Comparison of ENCODE assay signal across 8 cellular contexts in the genomic region with DNA sequence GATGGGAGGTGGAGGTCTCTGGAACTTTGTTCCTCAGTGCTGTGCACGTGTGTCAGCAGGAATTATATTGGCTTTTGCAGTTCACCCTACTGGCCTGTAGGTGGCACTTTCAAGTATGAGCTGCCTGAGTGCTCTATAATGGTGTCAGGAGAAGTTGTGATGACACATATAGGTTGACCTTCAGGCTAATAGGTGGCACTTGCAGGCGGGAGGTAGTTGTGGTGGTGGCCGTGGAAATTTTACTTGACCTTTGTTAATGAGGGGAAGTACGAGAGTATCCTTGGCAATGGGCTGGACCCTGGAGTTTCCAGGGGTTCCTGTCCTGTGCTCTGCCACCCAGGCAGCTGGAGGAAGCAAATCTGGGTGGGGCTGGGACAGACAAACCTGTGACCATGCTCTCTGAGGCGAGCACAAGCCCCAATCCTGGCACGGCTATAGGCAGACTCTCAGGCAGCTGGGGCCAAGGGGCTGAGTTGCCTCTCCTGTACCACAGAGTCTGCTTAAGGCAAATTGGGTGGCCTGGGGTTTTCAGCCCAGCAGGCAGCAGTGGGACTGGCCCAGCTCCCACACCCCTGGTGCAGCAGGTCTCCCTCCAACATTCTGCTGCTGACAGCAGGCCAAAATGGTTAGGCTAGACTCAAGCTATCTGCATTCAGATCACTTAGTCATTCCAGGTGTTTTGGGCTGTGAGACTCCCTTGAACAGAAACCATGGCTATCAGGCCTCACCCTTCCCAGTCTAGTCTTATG.
DNase-seq lines count a peak whose midpoint lies in the region; ATAC-seq and TF ChIP-seq lines count a peak whose summit lies in the region.

No MANE protein-coding gene starts in this region.

- no peaks in the 10 kb centered on the region for H3K27me3 ChIP-seq in sigmoid colon

- no peaks in the 10 kb centered on the region for H3K36me3 Mint-ChIP-seq in activated CD4-positive, alpha-beta T cell treated with anti-CD3 and anti-CD28 coated beads, Interleukin-2, amount 10 ng/mL, durations not matched to agents 24 days and 14 days (ENCODE audit: low read depth)

- ATAC-seq in GM18498 (IDR thresholded peaks at IDR 0.05; ENCODE audit: unreplicated experiment) (peak; percentile 94), HG02678 (IDR thresholded peaks at IDR 0.05; ENCODE audit: unreplicated experiment) (peak; percentile 86)

- DNase-seq in AG10803 (ENCODE audit: low read depth) (peak; percentile 19), MV-4-11 (lab: John Stamatoyannopoulos, UW) (peak; percentile 56), fibroblast of pulmonary artery (ENCODE audit: low read depth) (peak; percentile 46), sigmoid colon (no peak), NCI-H187 treated with DMSO at 0.1 percent for 48 hours (lab: John Stamatoyannopoulos, UW) (no peak)
- peak; percentile 73 for DNase-seq in activated CD4-positive, alpha-beta T cell treated with anti-CD3 and anti-CD28 coated beads, Interleukin-2, amount 10 ng/mL, durations not matched to agents 24 days and 14 days

- H3K4me1 ChIP-seq in sigmoid colon = peaks cover 0 to 11% (median 7%) of the 10 kb centered on the region in 4 donors

- H3K9me3 ChIP-seq in sigmoid colon = no peaks in the 10 kb centered on the region

- peaks cover 6% of the 10 kb centered on the region for H3K4me1 Mint-ChIP-seq in activated CD4-positive, alpha-beta T cell treated with anti-CD3 and anti-CD28 coated beads, Interleukin-2, amount 10 ng/mL, durations not matched to agents 24 days and 14 days

- H3K9me3 Mint-ChIP-seq in activated CD4-positive, alpha-beta T cell treated with anti-CD3 and anti-CD28 coated beads, Interleukin-2, amount 10 ng/mL, durations not matched to agents 24 days and 14 days = peaks cover 7% of the 10 kb centered on the region

- 61 to 78% methylated on average over 6 of the region's 6 CpGs for WGBS in sigmoid colon, 2 donors

- no peak overlapping the region for H3K27ac ChIP-seq in sigmoid colon

- no peak overlapping the region for H3K4me3 Mint-ChIP-seq in activated CD4-positive, alpha-beta T cell treated with anti-CD3 and anti-CD28 coated beads, Interleukin-2, amount 10 ng/mL, durations not matched to agents 24 days and 14 days

- H3K27me3 Mint-ChIP-seq in activated CD4-positive, alpha-beta T cell treated with anti-CD3 and anti-CD28 coated beads, Interleukin-2, amount 10 ng/mL, durations not matched to agents 24 days and 14 days = peaks cover 6% of the 10 kb centered on the region

- no peak for TF ChIP-seq POLR2A in sigmoid colon (IDR thresholded peaks at IDR 0.05)

- H3K27ac Mint-ChIP-seq in activated CD4-positive, alpha-beta T cell treated with anti-CD3 and anti-CD28 coated beads, Interleukin-2, amount 10 ng/mL, durations not matched to agents 24 days and 14 days = no peak overlapping the region

- intact Hi-C loops in activated CD4-positive, alpha-beta T cell treated with anti-CD3 and anti-CD28 coated beads, Interleukin-2, amount 10 ng/mL, durations not matched to agents 24 days and 14 days (cut with micrococcal nuclease) = no loop called here
- intact Hi-C loops in sigmoid colon (cut with DNase I) = no loop called here

- no peak overlapping the region for H3K4me3 ChIP-seq in AG10803 (ENCODE audit: low read length)
- H3K4me3 ChIP-seq in fibroblast of pulmonary artery (replicated peaks; ENCODE audit: low read depth, low read length) = no peak overlapping the region
- no peak overlapping the region for H3K4me3 ChIP-seq in sigmoid colon

- TF ChIP-seq CTCF in AG10803 (conservative IDR thresholded peaks at IDR 0.05; ENCODE audit: low read length) (peak; percentile 64), fibroblast of pulmonary artery (IDR thresholded peaks at IDR 0.05; ENCODE audit: low read length, missing control alignments) (peak; percentile 75), sigmoid colon (IDR thresholded peaks at IDR 0.05) (peak in 3 of 4 experiments; percentile 17 to 50 (median 27))

- no peaks in the 10 kb centered on the region for H3K36me3 ChIP-seq in sigmoid colon

- TF ChIP-seq EP300 in sigmoid colon (IDR thresholded peaks at IDR 0.05) = no peak

Comparison
In these comparisons a context has a peak if more than half of its experiments do, and no peak if none do; other contexts are left out.
1. DNase-seq: peak in AG10803 (single experiment), MV-4-11 (single experiment), activated CD4-positive, alpha-beta T cell treated with anti-CD3 and anti-CD28 coated beads, Interleukin-2, amount 10 ng/mL, durations not matched to agents 24 days and 14 days (single experiment) and fibroblast of pulmonary artery (single experiment); none in sigmoid colon (single experiment) and NCI-H187 treated with DMSO at 0.1 percent for 48 hours (single experiment).
2. Peak in every context shown above with its lines, with median percentiles within 50 percentile points of each other: CTCF ChIP-seq.